ENCODE assay signal across 8 cellular contexts in the genomic region with DNA sequence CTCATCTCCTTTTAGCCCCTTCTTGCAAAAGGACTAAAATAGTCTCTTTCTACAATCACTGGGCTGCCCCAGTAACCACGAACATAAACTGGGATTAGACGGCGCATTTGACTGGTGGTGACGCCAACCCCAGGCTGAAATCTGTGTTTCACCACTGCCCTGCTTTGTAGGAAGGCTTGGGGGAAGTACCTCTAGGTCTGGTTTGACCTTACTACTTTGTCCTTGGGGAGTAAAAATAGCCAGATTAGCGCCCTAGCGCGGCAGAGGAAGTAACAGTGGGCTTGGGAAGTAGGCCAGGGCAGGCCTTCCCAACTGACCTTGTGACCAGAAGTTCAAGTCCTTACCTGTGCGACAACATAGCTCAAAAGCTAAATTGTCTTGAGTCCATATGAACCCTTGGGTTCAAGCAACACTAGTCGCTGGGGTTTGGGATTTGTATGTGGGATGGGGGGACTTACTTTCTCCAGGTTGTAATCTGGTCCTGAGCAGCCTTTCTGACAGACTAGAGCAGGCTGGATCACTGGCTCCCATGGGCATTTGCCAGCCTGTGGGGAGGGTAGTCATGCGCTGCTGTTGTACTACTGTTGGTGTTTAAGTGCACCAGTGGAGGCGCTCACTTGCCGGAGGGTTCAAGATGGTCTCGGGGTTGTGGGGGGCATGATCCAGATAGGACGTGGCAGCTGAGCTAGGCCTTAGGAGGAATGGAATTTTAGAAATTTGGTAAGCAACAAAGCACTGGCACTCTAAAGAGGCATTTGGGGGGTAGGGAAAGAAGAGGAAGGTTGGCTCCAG. TPM values are rescaled to one million over a fixed set of nuclear protein-coding genes. Genes with fewer than 3 reads are reported as not detected.
DNase-seq lines count a peak whose midpoint lies in the region; ATAC-seq and TF ChIP-seq lines count a peak whose summit lies in the region.

No MANE protein-coding gene starts in this region.

- no peaks in the 10 kb centered on the region for H3K9me3 Mint-ChIP-seq in Caco-2 (ENCODE audit: unreplicated experiment)
- H3K9me3 Mint-ChIP-seq in activated naive CD8-positive, alpha-beta T cell treated with anti-CD3 and anti-CD28 coated beads for 36 hours: peaks cover 2% of the 10 kb centered on the region

- H3K36me3 ChIP-seq in Caco-2 (ENCODE audit: control insufficient read depth, insufficient read depth, low read length): peaks cover 5% of the 10 kb centered on the region; the same call in 1 of the 2 replicates
- H3K36me3 ChIP-seq in ovary: no peaks in the 10 kb centered on the region

- intact Hi-C loops in Caco-2 (cut with micrococcal nuclease; ENCODE audit: unreplicated experiment) (loop anchor here (1.0 to 2.0 kb wide), 2 partner anchors 16 to 65 kb away; a partner anchor contains a TSS), head of caudate nucleus (cut with DNase I) (no loop called here), ovary (cut with DNase I) (loop anchor here in 1 of 4 donors (10.0 kb wide), 1 partner anchor 1784 kb away; a partner anchor contains a TSS)

- H3K27me3 Mint-ChIP-seq in Caco-2 (ENCODE audit: insufficient read depth, unreplicated experiment): no peaks in the 10 kb centered on the region
- H3K27me3 Mint-ChIP-seq in activated naive CD8-positive, alpha-beta T cell treated with anti-CD3 and anti-CD28 coated beads for 36 hours: no peaks in the 10 kb centered on the region

- TF ChIP-seq EP300 in ovary (IDR thresholded peaks at IDR 0.05): no peak

- peak overlapping the region; percentile 63 for H3K27ac Mint-ChIP-seq in Caco-2 (ENCODE audit: unreplicated experiment)
- peak overlapping the region; percentile 94 for H3K27ac Mint-ChIP-seq in activated naive CD8-positive, alpha-beta T cell treated with anti-CD3 and anti-CD28 coated beads for 36 hours

- CTCF ChIA-PET in Caco-2 (lab: Charles Lee): interaction anchor here (0.6 to 2.5 kb wide), 9 partner anchors 17 to 794 kb away, joined by 3 to 6 read pairs (median 4); a partner anchor contains a TSS

- H3K27me3 ChIP-seq in Caco-2 (replicated peaks; ENCODE audit: control insufficient read depth, insufficient read depth, low read length): no peaks in the 10 kb centered on the region
- H3K27me3 ChIP-seq in ovary: no peaks in the 10 kb centered on the region

- peaks cover 15% of the 10 kb centered on the region; the same call in 1 of the 2 replicates for H3K4me1 ChIP-seq in Caco-2
- H3K4me1 ChIP-seq in ovary (ENCODE audit: insufficient read depth): peaks cover 12% of the 10 kb centered on the region

- peaks cover 17% of the 10 kb centered on the region for H3K4me1 Mint-ChIP-seq in Caco-2 (ENCODE audit: low read depth, unreplicated experiment)
- peaks cover 66% of the 10 kb centered on the region for H3K4me1 Mint-ChIP-seq in activated naive CD8-positive, alpha-beta T cell treated with anti-CD3 and anti-CD28 coated beads for 36 hours

- peak overlapping the region; percentile 85 to 86 for H3K27ac ChIP-seq in ovary

- TF ChIP-seq POLR2A in ovary (IDR thresholded peaks at IDR 0.05): no peak

- no peak for TF ChIP-seq CTCF in Caco-2 (IDR thresholded peaks at IDR 0.05; ENCODE audit: insufficient read depth in 1 of 2, low read depth in 1 of 2, low read length in 1 of 2, severe bottlenecking in 1 of 2, unreplicated experiment in 1 of 2)
- TF ChIP-seq CTCF in ovary (IDR thresholded peaks at IDR 0.05): no peak

- no peak for DNase-seq in Caco-2
- peak; percentile 55 for DNase-seq in NCI-H69 (lab: John Stamatoyannopoulos, UW)
- DNase-seq in activated naive CD8-positive, alpha-beta T cell treated with anti-CD3 and anti-CD28 coated beads for 36 hours: peak; percentile 30
- peak in 31 of 42 donors; percentile 35 to 76 (median 58) for DNase-seq in head of caudate nucleus
- peak; percentile 47 to 63 (median 57) for DNase-seq in ovary
- DNase-seq in NCI-H510A (lab: John Stamatoyannopoulos, UW): no peak

- H3K4me3 ChIP-seq in Caco-2 (ENCODE audit: low read depth, low read length): peak overlapping the region; percentile 83
- peak overlapping the region; percentile 58 for H3K4me3 ChIP-seq in ovary

- H3K4me3 Mint-ChIP-seq in Caco-2 (ENCODE audit: unreplicated experiment): peak overlapping the region; percentile 74
- H3K4me3 Mint-ChIP-seq in activated naive CD8-positive, alpha-beta T cell treated with anti-CD3 and anti-CD28 coated beads for 36 hours: peak overlapping the region; percentile 77

- H3K36me3 Mint-ChIP-seq in Caco-2 (ENCODE audit: insufficient read depth, unreplicated experiment): peaks cover 72% of the 10 kb centered on the region
- H3K36me3 Mint-ChIP-seq in activated naive CD8-positive, alpha-beta T cell treated with anti-CD3 and anti-CD28 coated beads for 36 hours: peaks cover 74% of the 10 kb centered on the region

- peak; percentile 8 for ATAC-seq in GM21737 (IDR thresholded peaks at IDR 0.05; ENCODE audit: unreplicated experiment)
- no peak for ATAC-seq in GM18519 (IDR thresholded peaks at IDR 0.05; ENCODE audit: low FRiP score, unreplicated experiment)

- POLR2A ChIA-PET in Caco-2 (lab: Charles Lee): interaction anchor here (1.4 kb wide), 1 partner anchor 17 kb away, joined by 6 read pairs; a partner anchor contains a TSS

- TSS peak; percentile 56 for BruUV-seq in Caco-2 (replicated peaks; lab: Mats Ljungman, UMichigan)

- H3K9me3 ChIP-seq in Caco-2 (no peaks in the 10 kb centered on the region), ovary (no peaks in the 10 kb centered on the region)

- 14 to 33% (median 14%) methylated on average over 14 of the region's 14 CpGs for WGBS in ovary, 3 donors

RNA-seq across cellular contexts. Expression of a gene that starts 1.0 kb away (rescaled TPM):
- 82.2 and 95.2 TPM in 2 replicates for total RNA-seq in Caco-2 (2022)
- 10 to 100 TPM; 58.4 to 61.4 TPM for total RNA-seq in activated naive CD8-positive, alpha-beta T cell treated with anti-CD3 and anti-CD28 coated beads for 36 hours
- 10 to 100 TPM; 22.4 to 83.9 (median 73.9) TPM for total RNA-seq in ovary
- polyA plus RNA-seq in ovary: 10 to 100 TPM; 31.3 to 92.9 TPM

RNA-seq across cellular contexts. Expression of a gene that starts 17.0 kb away (rescaled TPM):
- 224 and 225 TPM in 2 replicates for total RNA-seq in Caco-2 (2022)
- 100 to 1,000 TPM; 268 TPM for total RNA-seq in activated naive CD8-positive, alpha-beta T cell treated with anti-CD3 and anti-CD28 coated beads for 36 hours
- total RNA-seq in ovary: 100 to 1,000 TPM; 113 to 199 (median 189) TPM
- polyA plus RNA-seq in ovary: 100 to 1,000 TPM; 132 to 203 TPM

RNA-seq across cellular contexts. Expression of a gene that starts 20.2 kb away (rescaled TPM):
- not detected in 2 replicates for total RNA-seq in Caco-2 (2022)
- under 1 TPM; 0.70 to 0.95 TPM for total RNA-seq in activated naive CD8-positive, alpha-beta T cell treated with anti-CD3 and anti-CD28 coated beads for 36 hours
- total RNA-seq in ovary: 1 to 10 TPM in 1 of 7 donors, under 1 TPM in 3, not detected in 3; 0.20 to 3.3 (median 0.70) TPM
- polyA plus RNA-seq in ovary: under 1 TPM in 1 of 2 donors, not detected in 1; 0.08 TPM

RNA-seq across cellular contexts. Expression of a gene that starts 42.8 kb away (rescaled TPM):
- total RNA-seq in Caco-2 (2022) (not detected in 2 replicates), ovary (under 1 TPM in 1 of 7 donors, not detected in 6; 0.25 TPM)
- not detected for total RNA-seq in activated naive CD8-positive, alpha-beta T cell treated with anti-CD3 and anti-CD28 coated beads for 36 hours
- not detected for polyA plus RNA-seq in ovary

RNA-seq across cellular contexts. Expression of a gene that starts 57.3 kb away (rescaled TPM):
- total RNA-seq in Caco-2 (2022) (not detected in 2 replicates), ovary (10 to 100 TPM in 1 of 7 donors, under 1 TPM in 4, not detected in 2; 0.32 to 25.4 (median 0.84) TPM)
- not detected for total RNA-seq in activated naive CD8-positive, alpha-beta T cell treated with anti-CD3 and anti-CD28 coated beads for 36 hours
- under 1 TPM in 1 of 2 donors, not detected in 1; 0.30 TPM for polyA plus RNA-seq in ovary

Comparison
In these comparisons a context has a peak if more than half of its experiments do, and no peak if none do; other contexts are left out.
1. DNase-seq: peak in NCI-H69 (single experiment), activated naive CD8-positive, alpha-beta T cell treated with anti-CD3 and anti-CD28 coated beads for 36 hours (single experiment), head of caudate nucleus (31 of 42) and ovary (5 of 5); none in Caco-2 (0 of 2) and NCI-H510A (single experiment).